In the genomic region with DNA sequence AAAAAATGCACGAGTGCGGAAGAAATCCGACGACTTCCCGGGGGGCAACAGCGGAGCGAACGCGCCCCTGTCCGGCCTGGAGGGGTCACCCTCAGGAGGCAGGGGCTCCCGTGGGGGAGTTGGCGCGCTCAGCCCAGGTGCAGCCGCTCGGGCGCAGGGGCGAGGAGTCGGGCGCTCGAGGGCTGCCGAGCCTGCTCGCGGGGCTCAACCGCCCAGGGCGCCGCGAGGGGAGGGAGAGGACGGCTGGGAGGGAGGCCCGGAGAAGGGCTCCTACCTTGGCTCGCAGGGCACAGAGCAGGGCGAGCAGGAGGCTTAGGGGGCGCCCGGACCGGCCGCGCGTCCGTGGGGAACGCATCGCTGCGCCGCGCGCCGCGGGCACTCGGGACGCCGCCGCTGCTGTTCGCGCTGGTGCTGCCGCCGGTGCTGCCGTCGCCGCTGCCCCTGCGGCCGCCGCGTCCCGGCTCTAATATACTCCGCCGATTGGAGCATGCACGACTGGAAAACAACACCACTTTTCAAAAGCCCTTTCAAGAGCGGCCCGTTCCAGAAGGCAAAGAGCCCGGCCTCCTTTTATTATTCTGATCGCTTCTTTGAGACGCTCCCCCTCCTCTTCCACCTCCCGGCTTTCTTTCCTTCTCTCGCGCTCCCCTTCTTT, we compare ENCODE assay signal across 8 cellular contexts. TPM values are rescaled to one million over a fixed set of nuclear protein-coding genes. Genes with fewer than 3 reads are reported as not detected.
DNase-seq lines count a peak whose midpoint lies in the region; ATAC-seq, FAIRE-seq and TF ChIP-seq lines count a peak whose summit lies in the region.

No MANE protein-coding gene starts in this region.

- under 1% methylated on average over 64 of the region's 73 CpGs for WGBS in A549 (ENCODE audit: missing lambda C conversion rate)
- 0 to 1% (median 1%) methylated on average over 41 to 73 of the region's 73 CpGs for WGBS in spleen, 5 donors

- H4K20me1 ChIP-seq in OCI-LY1 (ENCODE audit: insufficient read depth, low read length) = no peaks in the 10 kb centered on the region

- no peak; the same call in 2 of the 3 replicates for TF ChIP-seq CTCF in A549 (IDR thresholded peaks at IDR 0.05)
- no peak for TF ChIP-seq CTCF in GM12865 (IDR thresholded peaks at IDR 0.05; ENCODE audit: insufficient read depth, low read depth, low read length, missing control alignments)
- TF ChIP-seq CTCF in OCI-LY1 (IDR thresholded peaks at IDR 0.05; ENCODE audit: low read length) = no peak
- TF ChIP-seq CTCF in MCF 10A (IDR thresholded peaks at IDR 0.05; ENCODE audit: unreplicated experiment) = no peak
- TF ChIP-seq CTCF in spleen (IDR thresholded peaks at IDR 0.05 in 8 of 11, conservative IDR thresholded peaks at IDR 0.05 in 3 of 11) = no peak

- H3K36me3 ChIP-seq in OCI-LY1 (ENCODE audit: insufficient read depth, low read length) (no peaks in the 10 kb centered on the region), spleen (peaks cover 0 to 9% (median 0%) of the 10 kb centered on the region in 6 donors)

- POLR2A ChIA-PET in A549 (lab: Yijun Ruan, JAX) = interaction anchor here (0.5 to 6.1 kb wide), 41 partner anchors 10 to 921 kb away, joined by 3 to 79 read pairs (median 5); partner anchors contain the start of genes MKKS and SLX4IP
- POLR2A ChIA-PET in MCF 10A (lab: Yijun Ruan, JAX) = interaction anchor here (0.6 to 13.1 kb wide), 72 partner anchors 9 to 677 kb away, joined by 3 to 170 read pairs (median 5); partner anchors contain the start of genes MKKS and SLX4IP

- H2AFZ ChIP-seq in OCI-LY1 (ENCODE audit: low read length) = no peak overlapping the region; the same call in 1 of the 2 replicates

- TSS peak; percentile 67 for BruUV-seq in MCF 10A (replicated peaks; lab: Mats Ljungman, UMichigan)

- TF ChIP-seq RAD21 in A549 (conservative IDR thresholded peaks at IDR 0.05 in 1 of 2, IDR thresholded peaks at IDR 0.05 in 1 of 2) = peak in 1 of 2 experiments; percentile 1; a peak in 1 of 5 replicates

- DNase-seq in A549 (ENCODE audit: low read depth in 1 of 2, low spot score in 1 of 2) = no peak
- peak; percentile 46 for DNase-seq in GM12865 (ENCODE audit: low read depth)
- DNase-seq in MCF 10A (ENCODE audit: unreplicated experiment) = no peak
- peak; percentile 27 for DNase-seq in iPS-NIHi11 (ENCODE audit: low spot score)
- peak; percentile 87 for DNase-seq in spleen

- TF ChIP-seq POLR2A in A549 (IDR thresholded peaks at IDR 0.05; ENCODE audit: low read length) = no peak
- TF ChIP-seq POLR2A in spleen (IDR thresholded peaks at IDR 0.05) = no peak

- H3K27ac Mint-ChIP-seq in MCF 10A (ENCODE audit: low read depth, unreplicated experiment) = peak overlapping the region; percentile 91

- H3K9me3 Mint-ChIP-seq in MCF 10A (ENCODE audit: unreplicated experiment) = no peaks in the 10 kb centered on the region

- H3K27ac ChIP-seq in A549 = peak overlapping the region; percentile 95 to 97
- H3K27ac ChIP-seq in OCI-LY1 (ENCODE audit: low read depth, low read length, poor library complexity, severe bottlenecking) = no peak overlapping the region
- peak overlapping the region; percentile 86 to 98 (median 96) for H3K27ac ChIP-seq in spleen

- H3K4me3 ChIP-seq in A549 = peak overlapping the region; percentile 92
- peak overlapping the region; percentile 92 for H3K4me3 ChIP-seq in GM12865 (ENCODE audit: low read depth, low read length)
- H3K4me3 ChIP-seq in OCI-LY1 (ENCODE audit: low read depth, low read length, poor library complexity, severe bottlenecking) = peak overlapping the region; percentile 66
- peak overlapping the region; percentile 59 to 86 (median 74) for H3K4me3 ChIP-seq in spleen

- H3K36me3 Mint-ChIP-seq in MCF 10A (ENCODE audit: insufficient read depth, unreplicated experiment) = peaks cover 36% of the 10 kb centered on the region

- H3F3A ChIP-seq in OCI-LY1 (ENCODE audit: insufficient read depth, low read length) = no peaks in the 10 kb centered on the region

- no peaks in the 10 kb centered on the region for H3K79me2 ChIP-seq in OCI-LY1 (ENCODE audit: insufficient read depth, low read length)

- TF ChIP-seq EP300 in A549 (IDR thresholded peaks at IDR 0.05) = no peak

- H3K4me1 Mint-ChIP-seq in MCF 10A (ENCODE audit: insufficient read depth, unreplicated experiment) = peaks cover 24% of the 10 kb centered on the region

- no peak for FAIRE-seq in A549 (lab: Jason Lieb, UNC)

- H3K4me2 ChIP-seq in A549 = peak overlapping the region; percentile 91
- H3K4me2 ChIP-seq in OCI-LY1 (ENCODE audit: low read length) = peak overlapping the region; percentile 74

- intact Hi-C loops in MCF 10A (cut with micrococcal nuclease) (loop anchor here (5.0 to 10.0 kb wide), 4 partner anchors 91 to 1059 kb away; no protein-coding TSS in a partner anchor), spleen (cut with DNase I; ENCODE audit: low total_unique reads) (loop anchor here (10.0 kb wide), 2 partner anchors 541 to 601 kb away; no protein-coding TSS in a partner anchor)

- peak overlapping the region; percentile 98 for H3K4me3 Mint-ChIP-seq in MCF 10A (ENCODE audit: unreplicated experiment)

- CTCF ChIA-PET in A549 (lab: Yijun Ruan, JAX) (interaction anchor here (0.9 to 4.7 kb wide), 31 partner anchors 10 to 873 kb away, joined by 3 to 37 read pairs (median 6); no protein-coding TSS in a partner anchor), MCF 10A (lab: Yijun Ruan, JAX) (interaction anchor here (0.5 to 3.4 kb wide), 27 partner anchors 13 to 644 kb away, joined by 3 to 35 read pairs (median 4); no protein-coding TSS in a partner anchor)

- no peaks in the 10 kb centered on the region for H3K27me3 Mint-ChIP-seq in MCF 10A (ENCODE audit: insufficient read depth, unreplicated experiment)

- peaks cover 37% of the 10 kb centered on the region for H3K4me1 ChIP-seq in A549
- H3K4me1 ChIP-seq in OCI-LY1 (ENCODE audit: insufficient read depth, low read length, severe bottlenecking) = peaks cover 41% of the 10 kb centered on the region
- H3K4me1 ChIP-seq in spleen = peaks cover 3 to 74% (median 67%) of the 10 kb centered on the region in 6 donors

- ATAC-seq in A549 (peak; percentile 0 to 3; a peak in 4 of 6 replicates), GM18520 (IDR thresholded peaks at IDR 0.05; ENCODE audit: unreplicated experiment) (no peak), GM19324 (IDR thresholded peaks at IDR 0.05; ENCODE audit: low FRiP score, unreplicated experiment) (no peak)

- peak overlapping the region; percentile 19; the same call in 1 of the 2 replicates for H3K9ac ChIP-seq in OCI-LY1 (ENCODE audit: low read length)

- H3K9me3 ChIP-seq in A549 (no peaks in the 10 kb centered on the region), OCI-LY1 (ENCODE audit: low read length) (no peaks in the 10 kb centered on the region), spleen (no peaks in the 10 kb centered on the region)

- H3K9me2 ChIP-seq in OCI-LY1 (ENCODE audit: low read depth, low read length) = no peaks in the 10 kb centered on the region

- H3K27me3 ChIP-seq in OCI-LY1 (ENCODE audit: insufficient read depth, low read length) (no peaks in the 10 kb centered on the region; the same call in 1 of the 2 replicates), spleen (replicated peaks in 1 of 7) (peaks cover 0 to 93% (median 19%) of the 10 kb centered on the region in 7 donors)

TF ChIP-seq in A549, 52 proteins besides CTCF, POLR2A, EP300 and RAD21:
- TF ChIP-seq HOXB13 (CRISPR knock-in tag; IDR thresholded peaks at IDR 0.05; ENCODE audit: low read depth) = no peak
- TF ChIP-seq POLR2AphosphoS2 (conservative IDR thresholded peaks at IDR 0.05; ENCODE audit: low read length) = no peak
- TF ChIP-seq NFE2L2 (conservative IDR thresholded peaks at IDR 0.05; ENCODE audit: low read length) = no peak
- TF ChIP-seq, protein P1, sequence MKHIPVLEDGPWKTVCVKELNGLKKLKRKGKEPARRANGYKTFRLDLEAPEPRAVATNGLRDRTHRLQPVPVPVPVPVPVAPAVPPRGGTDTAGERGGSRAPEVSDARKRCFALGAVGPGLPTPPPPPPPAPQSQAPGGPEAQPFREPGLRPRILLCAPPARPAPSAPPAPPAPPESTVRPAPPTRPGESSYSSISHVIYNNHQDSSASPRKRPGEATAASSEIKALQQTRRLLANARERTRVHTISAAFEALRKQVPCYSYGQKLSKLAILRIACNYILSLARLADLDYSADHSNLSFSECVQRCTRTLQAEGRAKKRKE (CRISPR knock-in tag; IDR thresholded peaks at IDR 0.05; ENCODE audit: low read depth) = no peak
- TF ChIP-seq PHF8 (IDR thresholded peaks at IDR 0.05; ENCODE audit: borderline replicate concordance, low read depth) = peak; percentile 29; the same call in 1 of the 2 replicates
- no peak for TF ChIP-seq ELK1 (IDR thresholded peaks at IDR 0.05; ENCODE audit: low read depth, low read length)
- TF ChIP-seq NPAS2 (CRISPR knock-in tag; IDR thresholded peaks at IDR 0.05; ENCODE audit: borderline replicate concordance) = 0 out of 2 replicates have a peak, but pooled peaks have one; percentile 4

RNA-seq across cellular contexts. Expression of gene JAG1, which starts 0.5 kb away (rescaled TPM):
- polyA plus RNA-seq in A549 (2011; rRNA removed) (90.0 and 141 TPM in 2 replicates), A549 (2017; fragmentation: RNase III; extraction: RNeasy Plus Mini Kit Qiagen cat#74134 plus additional on column Dnase treatment) (75.7 to 80.9 TPM (median 80.8 TPM) in 3 replicates), spleen (10 to 100 TPM in 1 of 3 donors, 1 to 10 TPM in 2; 5.6 to 13.1 (median 7.7) TPM)
- 34.0 and 43.4 TPM in 2 replicates for polyA plus RNA-seq in A549 (2012; cell fraction: cytosol; rRNA removed)
- polyA plus RNA-seq in A549 (2012; cell fraction: nucleus; rRNA removed) = 147 and 253 TPM in 2 replicates
- 334 and 370 TPM in 2 replicates for polyA minus RNA-seq in A549 (2011; rRNA and poly(A)+ RNA removed)
- total RNA-seq in MCF 10A (2022) (62.5 and 88.0 TPM in 2 replicates), spleen (10 to 100 TPM; 39.5 to 85.3 (median 67.8) TPM)

Comparison
In these comparisons a context has a peak if more than half of its experiments do, and no peak if none do; other contexts are left out.
1. ATAC-seq: peak in A549 (2 of 2); none in GM18520 (single experiment) and GM19324 (single experiment).
2. DNase-seq: peak in GM12865 (single experiment), iPS-NIHi11 (single experiment) and spleen (single experiment); none in A549 (0 of 2) and MCF 10A (single experiment).
3. Peak in every context shown above with its lines, with median percentiles within 50 percentile points of each other: H3K4me3 ChIP-seq.